26 cellular contexts compared by ENCODE assay signal in the genomic region with DNA sequence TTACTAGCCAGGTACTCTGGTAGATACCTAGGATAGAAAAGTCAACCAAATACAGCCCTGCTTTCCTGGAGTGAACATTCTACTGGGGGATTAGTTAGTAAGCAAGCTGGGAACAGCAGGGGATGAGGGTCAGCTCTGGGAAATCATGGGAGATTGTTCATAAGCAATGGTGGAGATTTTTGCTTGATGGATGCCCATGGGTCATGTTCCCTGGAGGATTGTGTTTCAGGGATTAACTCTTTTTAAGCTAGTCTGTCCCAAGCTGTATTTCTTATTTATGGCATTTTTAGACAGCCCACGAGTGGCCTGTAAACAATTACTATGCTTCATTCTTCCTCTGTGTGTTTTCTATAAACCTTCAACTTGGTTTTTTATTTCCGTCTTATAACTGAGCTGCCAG. TPM values are rescaled to one million over a fixed set of nuclear protein-coding genes. Genes with fewer than 3 reads are reported as not detected.
"Had no signal": no experiment of that assay in that cellular context is flagged by ENCODE, and none has a peak within 500 bp of the region (broad histone marks: within the 10 kb centered on the region; RNA-seq: fewer than 3 reads in every experiment).

No MANE protein-coding gene starts in this region.

- H3K36me3 ChIP-seq: ovary, stomach had no signal

- DNase-seq: activated CD4-positive, alpha-beta T cell treated with anti-CD3 and anti-CD28 coated beads for 36 hours; activated CD4-positive, alpha-beta T cell treated with anti-CD3 and anti-CD28 coated beads, Interleukin-2, amount 50 U/mL, for 48 hours; activated naive CD4-positive, alpha-beta T cell treated with Interleukin-2 at 50 U/mL for 16 hours; activated naive CD8-positive, alpha-beta T cell treated with anti-CD3 and anti-CD28 coated beads, Interleukin-2, amount 10 ng/mL, durations not matched to agents 7 days and 5 days; amygdala; caudate nucleus; dorsolateral prefrontal cortex; endodermal cell; foreskin melanocyte; glutamatergic neuron; hypothalamus; ovary; psoas muscle; right cardiac atrium; small intestine; stimulated activated CD4-positive, alpha-beta T cell treated with anti-CD3 and anti-CD28 coated beads, Interleukin-4, amount 100 ng/mL, for 1 hour; stomach; T-helper 1 cell; T-helper 9 cell; trophoblast cell had no signal

- H3K27me3 ChIP-seq: dorsolateral prefrontal cortex, ovary, stomach had no signal

- H3K4me3 ChIP-seq: dorsolateral prefrontal cortex, lung, ovary, psoas muscle, stomach had no signal

- H3K9me3 Mint-ChIP-seq: activated naive CD8-positive, alpha-beta T cell treated with anti-CD3 and anti-CD28 coated beads, Interleukin-2, amount 10 ng/mL, durations not matched to agents 7 days and 5 days; activated T-helper 2 cell treated with anti-CD3 and anti-CD28 coated beads, Interferon-gamma antibody, Interleukin-2, Interleukin-4, amounts not matched to agents 10 μg/mL and 5 μg/mL and 100 μg/mL, durations not matched to agents 14 hours and 24 hours and 36 hours; endodermal cell; stimulated activated effector memory CD8-positive, alpha-beta T cell treated with anti-CD3 and anti-CD28 coated beads, Interleukin-12 subunit alpha, Interleukin-12 subunit beta, amount 100 ng/mL, for 72 hours had no signal

- H3K4me3 Mint-ChIP-seq: activated CD4-positive, alpha-beta T cell treated with anti-CD3 and anti-CD28 coated beads for 36 hours; activated naive CD8-positive, alpha-beta T cell treated with anti-CD3 and anti-CD28 coated beads, Interleukin-2, amount 10 ng/mL, durations not matched to agents 7 days and 5 days; endodermal cell; stimulated activated effector memory CD8-positive, alpha-beta T cell treated with anti-CD3 and anti-CD28 coated beads, Interleukin-12 subunit alpha, Interleukin-12 subunit beta, amount 100 ng/mL, for 72 hours had no signal

- H3K27me3 Mint-ChIP-seq: activated naive CD8-positive, alpha-beta T cell treated with anti-CD3 and anti-CD28 coated beads, Interleukin-2, amount 10 ng/mL, durations not matched to agents 7 days and 5 days had no signal

- H3K9me3 ChIP-seq: ovary, psoas muscle, stomach had no signal

- H3K36me3 Mint-ChIP-seq: activated naive CD8-positive, alpha-beta T cell treated with anti-CD3 and anti-CD28 coated beads, Interleukin-2, amount 10 ng/mL, durations not matched to agents 7 days and 5 days; stimulated activated effector memory CD8-positive, alpha-beta T cell treated with anti-CD3 and anti-CD28 coated beads, Interleukin-12 subunit alpha, Interleukin-12 subunit beta, amount 100 ng/mL, for 72 hours had no signal

- H3K27ac Mint-ChIP-seq: activated CD4-positive, alpha-beta T cell treated with anti-CD3 and anti-CD28 coated beads for 36 hours; activated naive CD8-positive, alpha-beta T cell treated with anti-CD3 and anti-CD28 coated beads, Interleukin-2, amount 10 ng/mL, durations not matched to agents 7 days and 5 days; activated T-helper 2 cell treated with anti-CD3 and anti-CD28 coated beads, Interferon-gamma antibody, Interleukin-2, Interleukin-4, amounts not matched to agents 10 μg/mL and 5 μg/mL and 100 μg/mL, durations not matched to agents 14 hours and 24 hours and 36 hours; endodermal cell; stimulated activated effector memory CD8-positive, alpha-beta T cell treated with anti-CD3 and anti-CD28 coated beads, Interleukin-12 subunit alpha, Interleukin-12 subunit beta, amount 100 ng/mL, for 72 hours had no signal

- H3K4me1 Mint-ChIP-seq: stimulated activated effector memory CD8-positive, alpha-beta T cell treated with anti-CD3 and anti-CD28 coated beads, Interleukin-12 subunit alpha, Interleukin-12 subunit beta, amount 100 ng/mL, for 72 hours had no signal

- ATAC-seq: activated CD4-positive, alpha-beta T cell treated with anti-CD3 and anti-CD28 coated beads for 36 hours; left lobe of liver; psoas muscle; right cardiac atrium; stimulated activated effector memory CD8-positive, alpha-beta T cell treated with anti-CD3 and anti-CD28 coated beads, Interleukin-12 subunit alpha, Interleukin-12 subunit beta, amount 100 ng/mL, for 72 hours had no signal

- H3K27ac ChIP-seq: epithelial cell of prostate, ovary, psoas muscle had no signal

RNA-seq across cellular contexts. Expression of a gene that starts 18.9 kb away (rescaled TPM):
- total RNA-seq: myocyte had no signal
